Comparison of ENCODE assay signal across 1 cellular context in the genomic region with DNA sequence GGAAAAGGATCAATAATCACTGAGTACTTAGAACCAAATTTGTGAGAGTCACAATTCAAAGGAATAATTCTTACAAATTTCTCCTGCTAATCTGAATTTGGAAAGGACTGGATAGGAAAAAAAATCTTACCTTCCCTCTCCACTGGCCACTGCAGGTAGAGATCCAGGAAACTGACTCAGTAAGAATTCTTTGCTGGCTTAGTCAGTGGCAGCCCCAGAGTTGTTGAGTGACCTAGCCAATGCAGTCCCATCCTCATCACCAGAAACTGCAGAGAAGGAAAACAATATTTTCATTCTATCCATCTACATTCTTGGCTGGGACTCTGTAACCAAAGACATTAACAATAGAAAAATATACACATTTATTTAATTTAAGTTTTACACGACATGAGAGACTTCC.
TF ChIP-seq lines count a peak whose summit lies in the region.

No MANE protein-coding gene starts in this region.

TF ChIP-seq in GM23338, 12 proteins besides CTCF, POLR2A, EP300 and RAD21 (continued from another document):
- no peak for TF ChIP-seq EZH2 (IDR thresholded peaks at IDR 0.05; ENCODE audit: low read depth, unreplicated experiment)
- no peak for TF ChIP-seq ZNF114 (CRISPR knock-in tag; IDR thresholded peaks at IDR 0.05)
- no peak for TF ChIP-seq EZH2phosphoT487 (IDR thresholded peaks at IDR 0.05; ENCODE audit: unreplicated experiment)
- TF ChIP-seq, protein P1, sequence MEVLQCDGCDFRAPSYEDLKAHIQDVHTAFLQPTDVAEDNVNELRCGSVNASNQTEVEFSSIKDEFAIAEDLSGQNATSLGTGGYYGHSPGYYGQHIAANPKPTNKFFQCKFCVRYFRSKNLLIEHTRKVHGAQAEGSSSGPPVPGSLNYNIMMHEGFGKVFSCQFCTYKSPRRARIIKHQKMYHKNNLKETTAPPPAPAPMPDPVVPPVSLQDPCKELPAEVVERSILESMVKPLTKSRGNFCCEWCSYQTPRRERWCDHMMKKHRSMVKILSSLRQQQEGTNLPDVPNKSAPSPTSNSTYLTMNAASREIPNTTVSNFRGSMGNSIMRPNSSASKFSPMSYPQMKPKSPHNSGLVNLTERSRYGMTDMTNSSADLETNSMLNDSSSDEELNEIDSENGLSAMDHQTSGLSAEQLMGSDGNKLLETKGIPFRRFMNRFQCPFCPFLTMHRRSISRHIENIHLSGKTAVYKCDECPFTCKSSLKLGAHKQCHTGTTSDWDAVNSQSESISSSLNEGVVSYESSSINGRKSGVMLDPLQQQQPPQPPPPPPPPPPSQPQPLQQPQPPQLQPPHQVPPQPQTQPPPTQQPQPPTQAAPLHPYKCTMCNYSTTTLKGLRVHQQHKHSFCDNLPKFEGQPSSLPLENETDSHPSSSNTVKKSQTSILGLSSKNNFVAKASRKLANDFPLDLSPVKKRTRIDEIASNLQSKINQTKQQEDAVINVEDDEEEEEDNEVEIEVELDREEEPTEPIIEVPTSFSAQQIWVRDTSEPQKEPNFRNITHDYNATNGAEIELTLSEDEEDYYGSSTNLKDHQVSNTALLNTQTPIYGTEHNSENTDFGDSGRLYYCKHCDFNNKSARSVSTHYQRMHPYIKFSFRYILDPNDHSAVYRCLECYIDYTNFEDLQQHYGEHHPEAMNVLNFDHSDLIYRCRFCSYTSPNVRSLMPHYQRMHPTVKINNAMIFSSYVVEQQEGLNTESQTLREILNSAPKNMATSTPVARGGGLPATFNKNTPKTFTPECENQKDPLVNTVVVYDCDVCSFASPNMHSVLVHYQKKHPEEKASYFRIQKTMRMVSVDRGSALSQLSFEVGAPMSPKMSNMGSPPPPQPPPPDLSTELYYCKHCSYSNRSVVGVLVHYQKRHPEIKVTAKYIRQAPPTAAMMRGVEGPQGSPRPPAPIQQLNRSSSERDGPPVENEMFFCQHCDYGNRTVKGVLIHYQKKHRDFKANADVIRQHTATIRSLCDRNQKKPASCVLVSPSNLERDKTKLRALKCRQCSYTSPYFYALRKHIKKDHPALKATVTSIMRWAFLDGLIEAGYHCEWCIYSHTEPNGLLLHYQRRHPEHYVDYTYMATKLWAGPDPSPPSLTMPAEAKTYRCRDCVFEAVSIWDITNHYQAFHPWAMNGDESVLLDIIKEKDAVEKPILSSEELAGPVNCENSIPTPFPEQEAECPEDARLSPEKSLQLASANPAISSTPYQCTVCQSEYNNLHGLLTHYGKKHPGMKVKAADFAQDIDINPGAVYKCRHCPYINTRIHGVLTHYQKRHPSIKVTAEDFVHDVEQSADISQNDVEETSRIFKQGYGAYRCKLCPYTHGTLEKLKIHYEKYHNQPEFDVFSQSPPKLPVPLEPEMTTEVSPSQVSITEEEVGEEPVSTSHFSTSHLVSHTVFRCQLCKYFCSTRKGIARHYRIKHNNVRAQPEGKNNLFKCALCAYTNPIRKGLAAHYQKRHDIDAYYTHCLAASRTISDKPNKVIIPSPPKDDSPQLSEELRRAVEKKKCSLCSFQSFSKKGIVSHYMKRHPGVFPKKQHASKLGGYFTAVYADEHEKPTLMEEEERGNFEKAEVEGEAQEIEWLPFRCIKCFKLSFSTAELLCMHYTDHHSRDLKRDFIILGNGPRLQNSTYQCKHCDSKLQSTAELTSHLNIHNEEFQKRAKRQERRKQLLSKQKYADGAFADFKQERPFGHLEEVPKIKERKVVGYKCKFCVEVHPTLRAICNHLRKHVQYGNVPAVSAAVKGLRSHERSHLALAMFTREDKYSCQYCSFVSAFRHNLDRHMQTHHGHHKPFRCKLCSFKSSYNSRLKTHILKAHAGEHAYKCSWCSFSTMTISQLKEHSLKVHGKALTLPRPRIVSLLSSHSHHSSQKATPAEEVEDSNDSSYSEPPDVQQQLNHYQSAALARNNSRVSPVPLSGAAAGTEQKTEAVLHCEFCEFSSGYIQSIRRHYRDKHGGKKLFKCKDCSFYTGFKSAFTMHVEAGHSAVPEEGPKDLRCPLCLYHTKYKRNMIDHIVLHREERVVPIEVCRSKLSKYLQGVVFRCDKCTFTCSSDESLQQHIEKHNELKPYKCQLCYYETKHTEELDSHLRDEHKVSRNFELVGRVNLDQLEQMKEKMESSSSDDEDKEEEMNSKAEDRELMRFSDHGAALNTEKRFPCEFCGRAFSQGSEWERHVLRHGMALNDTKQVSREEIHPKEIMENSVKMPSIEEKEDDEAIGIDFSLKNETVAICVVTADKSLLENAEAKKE (CRISPR knock-in tag; IDR thresholded peaks at IDR 0.05): no peak
- no peak for TF ChIP-seq CREB1 (CRISPR knock-in tag; IDR thresholded peaks at IDR 0.05; ENCODE audit: low read depth)
- no peak for TF ChIP-seq ZNF331 (CRISPR knock-in tag; IDR thresholded peaks at IDR 0.05; ENCODE audit: low read depth)
- TF ChIP-seq NANOG (IDR thresholded peaks at IDR 0.05; ENCODE audit: borderline replicate concordance): no peak
- TF ChIP-seq, protein P2, sequence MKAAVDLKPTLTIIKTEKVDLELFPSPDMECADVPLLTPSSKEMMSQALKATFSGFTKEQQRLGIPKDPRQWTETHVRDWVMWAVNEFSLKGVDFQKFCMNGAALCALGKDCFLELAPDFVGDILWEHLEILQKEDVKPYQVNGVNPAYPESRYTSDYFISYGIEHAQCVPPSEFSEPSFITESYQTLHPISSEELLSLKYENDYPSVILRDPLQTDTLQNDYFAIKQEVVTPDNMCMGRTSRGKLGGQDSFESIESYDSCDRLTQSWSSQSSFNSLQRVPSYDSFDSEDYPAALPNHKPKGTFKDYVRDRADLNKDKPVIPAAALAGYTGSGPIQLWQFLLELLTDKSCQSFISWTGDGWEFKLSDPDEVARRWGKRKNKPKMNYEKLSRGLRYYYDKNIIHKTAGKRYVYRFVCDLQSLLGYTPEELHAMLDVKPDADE (IDR thresholded peaks at IDR 0.05): no peak
- TF ChIP-seq STAT1 (IDR thresholded peaks at IDR 0.05; ENCODE audit: unreplicated experiment): no peak
